1 cellular context compared by ENCODE assay signal in genomic region chr3:170867143-170867542, GRCh38.
TF ChIP-seq lines count a peak whose summit lies in the region.

No MANE protein-coding gene starts in this region.

TF ChIP-seq in SK-N-SH, 30 proteins besides CTCF, POLR2A, EP300 and RAD21 (continued from another document):
- TF ChIP-seq REST (IDR thresholded peaks at IDR 0.05; ENCODE audit: low read depth, low read length) (no peak), RXRA (IDR thresholded peaks at IDR 0.05; ENCODE audit: borderline replicate concordance, low read depth) (no peak), TCF12 (IDR thresholded peaks at IDR 0.05) (no peak), SMC3 (IDR thresholded peaks at IDR 0.05; ENCODE audit: low read depth, low read length) (no peak), FOXJ3 (CRISPR knock-in tag; IDR thresholded peaks at IDR 0.05) (no peak), USF2 (IDR thresholded peaks at IDR 0.05; ENCODE audit: borderline replicate concordance, low read depth, low read length) (no peak), RFX5 (IDR thresholded peaks at IDR 0.05; ENCODE audit: low read length) (no peak), GABPA (IDR thresholded peaks at IDR 0.05; ENCODE audit: low read depth) (no peak), NRF1 (IDR thresholded peaks at IDR 0.05; ENCODE audit: low read depth, low read length) (no peak), SIN3A (IDR thresholded peaks at IDR 0.05; ENCODE audit: borderline replicate concordance, low read depth, low read length) (no peak), USF1 (IDR thresholded peaks at IDR 0.05; ENCODE audit: borderline replicate concordance, low read depth) (no peak), EZH2phosphoT487 (IDR thresholded peaks at IDR 0.05; ENCODE audit: borderline replicate concordance, low read depth) (no peak), FOXM1 (IDR thresholded peaks at IDR 0.05; ENCODE audit: low read depth) (no peak), ELF1 (IDR thresholded peaks at IDR 0.05) (no peak), NFIC (IDR thresholded peaks at IDR 0.05; ENCODE audit: borderline replicate concordance) (no peak), MXI1 (IDR thresholded peaks at IDR 0.05; ENCODE audit: low read depth, low read length) (no peak), MAX (IDR thresholded peaks at IDR 0.05; ENCODE audit: low read depth) (no peak), ZBTB33 (IDR thresholded peaks at IDR 0.05; ENCODE audit: borderline replicate concordance, low read depth) (no peak)
